13 cellular contexts compared by ENCODE assay signal in the genomic region with DNA sequence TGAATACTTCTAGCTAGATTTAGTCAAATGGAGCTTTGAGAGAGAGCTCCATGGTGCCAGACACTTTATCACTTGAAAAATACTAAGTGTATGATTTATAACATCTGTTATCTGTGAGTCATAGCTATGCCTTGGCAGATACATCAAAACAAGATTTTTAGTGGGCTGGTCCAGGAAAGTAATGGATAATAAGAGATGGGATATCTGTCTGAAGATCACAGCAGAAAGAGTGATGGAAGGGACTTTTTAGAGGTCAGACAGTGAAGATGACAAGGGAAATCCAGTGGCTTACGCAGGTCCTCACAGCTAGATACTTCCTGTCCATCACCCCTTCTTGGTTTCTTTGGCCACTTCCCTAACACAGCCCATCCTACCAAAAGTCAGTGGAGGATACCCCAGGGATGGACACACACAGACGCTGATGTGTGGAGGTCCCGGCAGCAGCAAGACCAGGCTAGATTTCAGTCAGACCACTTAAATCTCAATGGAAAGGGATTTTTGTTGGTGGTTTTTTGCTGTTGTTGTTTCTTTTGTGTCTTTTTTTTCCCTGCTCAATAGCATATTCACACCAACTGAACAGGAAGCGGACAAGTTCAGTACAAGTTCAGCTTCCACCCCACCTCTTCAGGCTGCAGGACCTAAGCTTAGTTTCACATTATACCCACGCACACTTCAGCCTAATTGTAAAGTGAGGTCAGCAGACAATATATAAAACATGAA.
DNase-seq lines count a peak whose midpoint lies in the region; ATAC-seq, FAIRE-seq and TF ChIP-seq lines count a peak whose summit lies in the region.
"Had no signal": no experiment of that assay in that cellular context is flagged by ENCODE, and none has a peak within 500 bp of the region (broad histone marks: within the 10 kb centered on the region; RNA-seq: fewer than 3 reads in every experiment).

No MANE protein-coding gene starts in this region.

- FAIRE-seq in HTR-8/SVneo (lab: Jason Lieb, UNC), result peak; percentile 9

- no peak overlapping the region for H3K27ac ChIP-seq in BLaER1 treated with 17β-estradiol and CSF1 and Interleukin-3, amounts not matched to agents 10 nM and 100 nM
- H3K27ac ChIP-seq in lung (ENCODE audit: low read depth in 1 of 2, low read length in 1 of 2), result peak overlapping the region in 1 of 2 donors; percentile 68
- no peak overlapping the region for H3K27ac ChIP-seq in CD4-positive, alpha-beta T cell (ENCODE audit: low read depth, low read length)
- H3K27ac ChIP-seq: VCaP had no signal

- DNase-seq in HTR-8/SVneo (ENCODE audit: insufficient read length, low spot score) (peak; percentile 22), choroid plexus epithelial cell (ENCODE audit: low read depth) (peak; percentile 80), lung (ENCODE audit: low spot score) (no peak), hippocampal formation (lab: John Stamatoyannopoulos, UW) (no peak)
- no peak for DNase-seq in CD4-positive, alpha-beta T cell
- DNase-seq: activated T-cell treated with anti-CD3 and anti-CD28 coated beads for 4 hours; CD8-positive, alpha-beta memory T cell; stimulated activated CD4-positive, alpha-beta T cell treated with anti-CD3 and anti-CD28 coated beads, Interleukin-2, amount 100 ng/mL, for 24 hours; stimulated activated naive B cell treated with anti-CD40 and anti-IgM and Interleukin-4, amounts not matched to agents 10 μg/mL and 1 μg/mL and 100 μg/mL, for 72 hours had no signal

- H3K36me3 ChIP-seq in BLaER1 treated with 17β-estradiol and CSF1 and Interleukin-3, amounts not matched to agents 10 nM and 100 nM, result no peaks in the 10 kb centered on the region
- H3K36me3 ChIP-seq in lung (ENCODE audit: control insufficient read depth in 2 of 2, insufficient read depth in 2 of 2, low read length in 2 of 2), result no peaks in the 10 kb centered on the region

- no peak overlapping the region for H3K27ac Mint-ChIP-seq in CD4-positive, alpha-beta T cell
- H3K27ac Mint-ChIP-seq: CD8-positive, alpha-beta memory T cell; stimulated activated naive B cell treated with anti-CD40 and anti-IgM and Interleukin-4, amounts not matched to agents 10 μg/mL and 1 μg/mL and 100 μg/mL, for 72 hours had no signal

- H3K4me3 ChIP-seq in BLaER1 treated with 17β-estradiol and CSF1 and Interleukin-3, amounts not matched to agents 10 nM and 100 nM, result no peak overlapping the region
- H3K4me3 ChIP-seq in choroid plexus epithelial cell (ENCODE audit: low read depth, low read length), result no peak overlapping the region
- no peak overlapping the region for H3K4me3 ChIP-seq in lung

- TF ChIP-seq CTCF in choroid plexus epithelial cell (conservative IDR thresholded peaks at IDR 0.05; ENCODE audit: low read depth, low read length) (no peak), lung (IDR thresholded peaks at IDR 0.05; ENCODE audit: control extremely low read depth, extremely low read depth) (no peak)
- no peak for TF ChIP-seq CTCF in CD4-positive, alpha-beta T cell (IDR thresholded peaks at IDR 0.05)

- H3K27me3 Mint-ChIP-seq in CD4-positive, alpha-beta T cell, result peaks cover 37% of the 10 kb centered on the region

- CTCF ChIA-PET in CD4-positive, alpha-beta T cell (lab: Charles Lee), result no interaction called here

- H4K20me1 ChIP-seq in BLaER1 treated with 17β-estradiol and CSF1 and Interleukin-3, amounts not matched to agents 10 nM and 100 nM, result no peaks in the 10 kb centered on the region

- H3K9me3 ChIP-seq in BLaER1 treated with 17β-estradiol and CSF1 and Interleukin-3, amounts not matched to agents 10 nM and 100 nM (replicated peaks in 1 of 11), result no peaks in the 10 kb centered on the region
- no peaks in the 10 kb centered on the region for H3K9me3 ChIP-seq in lung (ENCODE audit: control insufficient read depth in 2 of 2, insufficient read depth in 1 of 2, low read length in 1 of 2)
- no peaks in the 10 kb centered on the region for H3K9me3 ChIP-seq in CD4-positive, alpha-beta T cell (ENCODE audit: control insufficient read depth, low read length)

- 53 to 73% methylated on average over 5 of the region's 5 CpGs for WGBS in lung, 2 donors

- H3K36me3 Mint-ChIP-seq in CD4-positive, alpha-beta T cell (ENCODE audit: low read depth), result no peaks in the 10 kb centered on the region
- H3K36me3 Mint-ChIP-seq: CD8-positive, alpha-beta memory T cell; stimulated activated naive B cell treated with anti-CD40 and anti-IgM and Interleukin-4, amounts not matched to agents 10 μg/mL and 1 μg/mL and 100 μg/mL, for 72 hours had no signal

- peak overlapping the region in 8 of 11 experiments; percentile 0 to 43 (median 20); a peak in 10 of 22 replicates for H3K4me2 ChIP-seq in BLaER1 treated with 17β-estradiol and CSF1 and Interleukin-3, amounts not matched to agents 10 nM and 100 nM

- ATAC-seq in lung (ENCODE audit: insufficient read depth, low FRiP score) (peak; percentile 6), HG02970 (IDR thresholded peaks at IDR 0.05; ENCODE audit: low FRiP score, unreplicated experiment) (no peak), HG03159 (IDR thresholded peaks at IDR 0.05; ENCODE audit: unreplicated experiment) (no peak)
- no peak for ATAC-seq in CD4-positive, alpha-beta T cell (ENCODE audit: poor library complexity)
- ATAC-seq: stimulated activated naive B cell treated with anti-CD40 and anti-IgM and Interleukin-4, amounts not matched to agents 10 μg/mL and 1 μg/mL and 100 μg/mL, for 72 hours had no signal

- H3K27me3 ChIP-seq in BLaER1 treated with 17β-estradiol and CSF1 and Interleukin-3, amounts not matched to agents 10 nM and 100 nM, result no peaks in the 10 kb centered on the region
- H3K27me3 ChIP-seq in lung (ENCODE audit: control insufficient read depth, insufficient read depth), result no peaks in the 10 kb centered on the region
- no peaks in the 10 kb centered on the region for H3K27me3 ChIP-seq in CD4-positive, alpha-beta T cell (ENCODE audit: control insufficient read depth, insufficient read depth, low read length)

- peaks cover 0 to 17% (median 11%) of the 10 kb centered on the region in 10 experiments; a peak in 15 of 20 replicates for H3K4me1 ChIP-seq in BLaER1 treated with 17β-estradiol and CSF1 and Interleukin-3, amounts not matched to agents 10 nM and 100 nM
- peaks cover 0 to 2% of the 10 kb centered on the region in 2 donors for H3K4me1 ChIP-seq in lung (ENCODE audit: control insufficient read depth in 2 of 2, insufficient read depth in 2 of 2, low read length in 2 of 2)

- POLR2A ChIA-PET in CD4-positive, alpha-beta T cell (lab: Charles Lee), result no interaction called here

- no peaks in the 10 kb centered on the region for H3K9me3 Mint-ChIP-seq in CD4-positive, alpha-beta T cell
- H3K9me3 Mint-ChIP-seq: CD8-positive, alpha-beta memory T cell; stimulated activated naive B cell treated with anti-CD40 and anti-IgM and Interleukin-4, amounts not matched to agents 10 μg/mL and 1 μg/mL and 100 μg/mL, for 72 hours had no signal

- no peak overlapping the region for H3K4me3 Mint-ChIP-seq in CD4-positive, alpha-beta T cell
- H3K4me3 Mint-ChIP-seq: CD8-positive, alpha-beta memory T cell; stimulated activated naive B cell treated with anti-CD40 and anti-IgM and Interleukin-4, amounts not matched to agents 10 μg/mL and 1 μg/mL and 100 μg/mL, for 72 hours had no signal

- no peaks in the 10 kb centered on the region for H3K4me1 Mint-ChIP-seq in CD4-positive, alpha-beta T cell (ENCODE audit: low read depth)
- H3K4me1 Mint-ChIP-seq: CD8-positive, alpha-beta memory T cell; stimulated activated naive B cell treated with anti-CD40 and anti-IgM and Interleukin-4, amounts not matched to agents 10 μg/mL and 1 μg/mL and 100 μg/mL, for 72 hours had no signal

- no peak overlapping the region for H3K9ac ChIP-seq in BLaER1 treated with 17β-estradiol and CSF1 and Interleukin-3, amounts not matched to agents 10 nM and 100 nM

- intact Hi-C loops in CD4-positive, alpha-beta T cell (cut with DNase I, micrococcal nuclease), result no loop called here

Comparison
In these comparisons a context has a peak if more than half of its experiments do, and no peak if none do; other contexts are left out.
1. DNase-seq: peak in HTR-8/SVneo (single experiment) and choroid plexus epithelial cell (single experiment); none in lung (single experiment), CD4-positive, alpha-beta T cell (0 of 10) and hippocampal formation (0 of 2).